8 cellular contexts compared by ENCODE assay signal in genomic region chr19:2166741-2167738, GRCh38. TPM values are rescaled to one million over a fixed set of nuclear protein-coding genes. Genes with fewer than 3 reads are reported as not detected.
A peak's percentile ranks its signal among the peaks of the same experiment; 100 is the strongest.
DNase-seq lines count a peak whose midpoint lies in the region; ATAC-seq and TF ChIP-seq lines count a peak whose summit lies in the region.

No MANE protein-coding gene starts in this region.

- H2AFZ ChIP-seq in Karpas-422 (ENCODE audit: low read length), result no peak overlapping the region

- no peaks in the 10 kb centered on the region for H3K27me3 ChIP-seq in Karpas-422 (ENCODE audit: low read length)
- no peaks in the 10 kb centered on the region for H3K27me3 ChIP-seq in testis

- no peaks in the 10 kb centered on the region for H3K9me3 ChIP-seq in Karpas-422 (ENCODE audit: low read length)
- no peaks in the 10 kb centered on the region for H3K9me3 ChIP-seq in testis

- H3K9ac ChIP-seq in Karpas-422 (ENCODE audit: low read length), result peak overlapping the region; percentile 63

- H3K9me2 ChIP-seq in Karpas-422 (replicated peaks; ENCODE audit: insufficient read depth, low read length), result no peaks in the 10 kb centered on the region

- H3K36me3 ChIP-seq in Karpas-422 (ENCODE audit: insufficient read depth, low read length) (no peaks in the 10 kb centered on the region), testis (ENCODE audit: low read depth, missing control alignments) (no peaks in the 10 kb centered on the region)

- TF ChIP-seq CTCF in testis (IDR thresholded peaks at IDR 0.05), result no peak

- H3K4me3 ChIP-seq in Karpas-422 (ENCODE audit: low read length), result peak overlapping the region; percentile 64; the same call in 1 of the 2 replicates
- no peak overlapping the region for H3K4me3 ChIP-seq in testis

- no peak for TF ChIP-seq POLR2A in testis (IDR thresholded peaks at IDR 0.05)

- peak overlapping the region; percentile 81 for H3K27ac ChIP-seq in Karpas-422 (ENCODE audit: low read length)
- H3K27ac ChIP-seq in testis, result peak overlapping the region in 1 of 2 donors; percentile 89

- H3K79me2 ChIP-seq in Karpas-422 (ENCODE audit: low read length), result peaks cover 75% of the 10 kb centered on the region

- H4K20me1 ChIP-seq in Karpas-422 (ENCODE audit: insufficient read depth, low read depth, low read length), result peaks cover 64% of the 10 kb centered on the region

- POLR2A ChIA-PET in HEK293T (lab: Yijun Ruan, JAX), result no interaction called here

- peak overlapping the region; percentile 91 for H3K4me2 ChIP-seq in Karpas-422 (ENCODE audit: low read depth, low read length, poor library complexity, severe bottlenecking)

- 57 to 65% methylated on average over 34 to 35 of the region's 35 CpGs for WGBS in testis, 2 donors

- H3K4me1 ChIP-seq in Karpas-422 (ENCODE audit: low read length), result peaks cover 71% of the 10 kb centered on the region
- H3K4me1 ChIP-seq in testis, result peaks cover 64% of the 10 kb centered on the region

- CTCF ChIA-PET in HEK293T (lab: Yijun Ruan, JAX), result no interaction called here

- DNase-seq in CD1c-positive myeloid dendritic cell (ENCODE audit: extremely low spot score) (peak; percentile 67), Karpas-422 (peak; percentile 53), amygdala (lab: John Stamatoyannopoulos, UW) (peak in 38 of 56 donors; percentile 6 to 68 (median 42)), left colon (peak; percentile 85 to 92), testis (peak; percentile 84), HEK293T (ENCODE audit: extremely low spot score) (no peak)

- ATAC-seq in left colon (peak; percentile 57), HG03439 (IDR thresholded peaks at IDR 0.05; ENCODE audit: unreplicated experiment) (no peak), GM21381 (IDR thresholded peaks at IDR 0.05; ENCODE audit: unreplicated experiment) (no peak)

- intact Hi-C loops in left colon (cut with DNase I, micrococcal nuclease) (no loop called here), testis (cut with DNase I; ENCODE audit: low total_unique reads) (no loop called here)

TF ChIP-seq in HEK293T, 16 proteins besides CTCF, POLR2A, EP300 and RAD21:
- no peak for TF ChIP-seq HDGF (IDR thresholded peaks at IDR 0.05; ENCODE audit: borderline replicate concordance)
- TF ChIP-seq SUZ12 (IDR thresholded peaks at IDR 0.05), result no peak
- no peak for TF ChIP-seq ARNT (IDR thresholded peaks at IDR 0.05)
- TF ChIP-seq FOXM1 (IDR thresholded peaks at IDR 0.05; ENCODE audit: borderline replicate concordance), result no peak
- no peak for TF ChIP-seq L3MBTL2 (conservative IDR thresholded peaks at IDR 0.05)
- TF ChIP-seq FOXK2 (IDR thresholded peaks at IDR 0.05), result no peak
- TF ChIP-seq CTBP1 (IDR thresholded peaks at IDR 0.05; ENCODE audit: borderline replicate concordance), result no peak
- no peak for TF ChIP-seq ZNF384 (IDR thresholded peaks at IDR 0.05)
- TF ChIP-seq SP1 (IDR thresholded peaks at IDR 0.05), result no peak
- no peak for TF ChIP-seq PKNOX1 (IDR thresholded peaks at IDR 0.05)
- TF ChIP-seq TARDBP (IDR thresholded peaks at IDR 0.05), result no peak

RNA-seq across cellular contexts. Expression of gene DOT1L, which starts 3.3 kb away (rescaled TPM):
- 10.8 and 13.3 TPM in 2 replicates for total RNA-seq in Karpas-422 (2014; rRNA removed; shearing (Covaris generic); ENCODE audit: low replicate concordance)
- 10 to 100 TPM; 37.6 to 41.6 TPM for total RNA-seq in left colon
- total RNA-seq in testis, result 100 to 1,000 TPM; 128 to 147 TPM
- 183 TPM for polyA plus RNA-seq in testis (ENCODE audit: insufficient read depth, low read depth, low replicate concordance)

RNA-seq across cellular contexts. Expression of gene AP3D1, which starts 15.7 kb away (rescaled TPM):
- total RNA-seq in Karpas-422 (2014; rRNA removed; shearing (Covaris generic); ENCODE audit: low replicate concordance), result 82.3 and 101 TPM in 2 replicates
- total RNA-seq in left colon, result 100 to 1,000 TPM in 1 of 2 donors, 10 to 100 TPM in 1; 99.4 to 123 TPM
- total RNA-seq in testis, result 100 to 1,000 TPM; 201 to 204 TPM
- polyA plus RNA-seq in testis (ENCODE audit: insufficient read depth, low read depth, low replicate concordance), result 134 TPM
